Comparison of ENCODE assay signal across 11 cellular contexts in genomic region chr20:50416930-50417329, GRCh38.
DNase-seq lines count a peak whose midpoint lies in the region; ATAC-seq and TF ChIP-seq lines count a peak whose summit lies in the region.
"Had no signal": no experiment of that assay in that cellular context is flagged by ENCODE, and none has a peak within 500 bp of the region (broad histone marks: within the 10 kb centered on the region; RNA-seq: fewer than 3 reads in every experiment).

No MANE protein-coding gene starts in this region.

- H3K27me3 ChIP-seq in prostate gland (replicated peaks; ENCODE audit: insufficient read depth), result no peaks in the 10 kb centered on the region
- no peaks in the 10 kb centered on the region for H3K27me3 ChIP-seq in aorta (ENCODE audit: control insufficient read depth in 1 of 2, insufficient read depth in 2 of 2, low read length in 1 of 2)

- TF ChIP-seq POLR2A in prostate gland (IDR thresholded peaks at IDR 0.05), result no peak

- H3K4me3 ChIP-seq in prostate gland (no peak overlapping the region), urinary bladder (ENCODE audit: low read depth, low read length) (no peak overlapping the region), aorta (ENCODE audit: low read length in 2 of 2) (no peak overlapping the region)

- H3K27ac ChIP-seq in adipose tissue (ENCODE audit: low read depth, low read length) (peak overlapping the region; percentile 7), prostate gland (peak overlapping the region; percentile 97 to 98), urinary bladder (ENCODE audit: low read depth) (peak overlapping the region; percentile 92), aorta (ENCODE audit: low read depth in 1 of 2, low read length in 2 of 2) (peak overlapping the region in 1 of 2 donors; percentile 99)

- ATAC-seq in left ventricle myocardium superior (no peak), aorta (ENCODE audit: low FRiP score) (no peak)

- 84 to 89% (median 84%) methylated on average over 7 of the region's 7 CpGs for WGBS in adipose tissue, 3 donors
- WGBS in prostate gland, result 78% methylated on average over 7 of the region's 7 CpGs
- WGBS in urinary bladder, result 79% methylated on average over 7 of the region's 7 CpGs
- WGBS in aorta, 2 donors, result 69 to 78% methylated on average over 7 of the region's 7 CpGs

- H3K36me3 ChIP-seq in prostate gland (no peaks in the 10 kb centered on the region), urinary bladder (ENCODE audit: insufficient read depth) (no peaks in the 10 kb centered on the region), aorta (ENCODE audit: control insufficient read depth in 1 of 2, insufficient read depth in 2 of 2, low read length in 1 of 2) (no peaks in the 10 kb centered on the region)

- DNase-seq in left ventricle myocardium superior, result peak; percentile 37
- no peak for DNase-seq in prostate gland (ENCODE audit: low spot score)
- no peak for DNase-seq in aorta
- no peak for DNase-seq in activated effector memory CD4-positive, alpha-beta T cell treated with Interleukin-2 at 50 U/mL for 16 hours
- no peak for DNase-seq in NCI-H345 (lab: John Stamatoyannopoulos, UW)
- DNase-seq: CD4-positive, alpha-beta T cell; central memory CD4-positive, alpha-beta T cell; occipital lobe; SW 1271 had no signal

- intact Hi-C loops in left ventricle myocardium superior (cut with micrococcal nuclease), result no loop called here
- intact Hi-C loops in prostate gland (cut with DNase I), result loop anchor here (1.0 kb wide), 1 partner anchor 19 kb away; no protein-coding TSS in a partner anchor
- intact Hi-C loops in aorta (cut with DNase I), result no loop called here

- H3K4me1 ChIP-seq in prostate gland (replicated peaks) (peaks cover 15% of the 10 kb centered on the region), urinary bladder (ENCODE audit: insufficient read depth) (no peaks in the 10 kb centered on the region), aorta (ENCODE audit: control insufficient read depth in 1 of 2, insufficient read depth in 2 of 2, low read length in 2 of 2) (no peaks in the 10 kb centered on the region)

- TF ChIP-seq CTCF in prostate gland (IDR thresholded peaks at IDR 0.05), result no peak

- no peaks in the 10 kb centered on the region for H3K9me3 ChIP-seq in prostate gland
- H3K9me3 ChIP-seq in aorta (ENCODE audit: control insufficient read depth, low read length), result no peaks in the 10 kb centered on the region
